8 cellular contexts compared by ENCODE assay signal in genomic region chr4:101349346-101350064, GRCh38. TPM values are rescaled to one million over a fixed set of nuclear protein-coding genes. Genes with fewer than 3 reads are reported as not detected.
DNase-seq lines count a peak whose midpoint lies in the region; ATAC-seq, FAIRE-seq and TF ChIP-seq lines count a peak whose summit lies in the region.

No MANE protein-coding gene starts in this region.

- no peaks in the 10 kb centered on the region for H3K79me1 ChIP-seq in H9 (ENCODE audit: insufficient read depth, low read depth, low read length, poor library complexity, severe bottlenecking)

- no peak overlapping the region for H3K9ac ChIP-seq in astrocyte (ENCODE audit: low read length)
- H3K9ac ChIP-seq in H9 (ENCODE audit: extremely low read depth, insufficient read length, low read length) = no peak overlapping the region

- H3K4me1 ChIP-seq in right atrium auricular region = peaks cover 0 to 9% of the 10 kb centered on the region in 2 donors
- H3K4me1 ChIP-seq in astrocyte (ENCODE audit: insufficient read depth, low read length) = peaks cover 15% of the 10 kb centered on the region
- H3K4me1 ChIP-seq in H9 (ENCODE audit: insufficient read depth, low read length) = peaks cover 3% of the 10 kb centered on the region; the same call in 1 of the 2 replicates

- H3K56ac ChIP-seq in H9 (ENCODE audit: insufficient read length, low read depth, low read length) = no peak overlapping the region

- H3K9me3 Mint-ChIP-seq in astrocyte (ENCODE audit: unreplicated experiment) = no peaks in the 10 kb centered on the region
- no peaks in the 10 kb centered on the region; a peak in 2 of 5 replicates for H3K9me3 Mint-ChIP-seq in H9

- no peak overlapping the region for H3K23ac ChIP-seq in H9 (ENCODE audit: insufficient read length, low read depth, low read length)

- no peaks in the 10 kb centered on the region for H3K36me3 ChIP-seq in right atrium auricular region
- no peaks in the 10 kb centered on the region for H3K36me3 ChIP-seq in astrocyte (ENCODE audit: insufficient read depth, low read length)

- peak overlapping the region; percentile 96 for H3K4me3 Mint-ChIP-seq in astrocyte (ENCODE audit: unreplicated experiment)
- H3K4me3 Mint-ChIP-seq in H9 = no peak overlapping the region; a peak in 1 of 5 replicates

- peaks cover 3% of the 10 kb centered on the region for H3K36me3 Mint-ChIP-seq in astrocyte (ENCODE audit: low read depth, unreplicated experiment)
- peaks cover 0 to 1% (median 0%) of the 10 kb centered on the region in 3 experiments; a peak in 2 of 7 replicates for H3K36me3 Mint-ChIP-seq in H9 (ENCODE audit: insufficient read depth in 1 of 3, low read depth in 3 of 3)

- peaks cover 13% of the 10 kb centered on the region for H3K4me1 Mint-ChIP-seq in astrocyte (ENCODE audit: low read depth, unreplicated experiment)
- peaks cover 11 to 14% of the 10 kb centered on the region in 2 experiments for H3K4me1 Mint-ChIP-seq in H9

- H4K91ac ChIP-seq in H9 (ENCODE audit: insufficient read length, low read depth, low read length) = no peak overlapping the region

- intact Hi-C loops in Right ventricle myocardium superior (cut with DNase I) = loop anchor here (5.0 kb wide), 1 partner anchor 162 kb away; no protein-coding TSS in a partner anchor

- peak overlapping the region; percentile 97 for H3K4me2 ChIP-seq in astrocyte (ENCODE audit: low read length)
- no peak overlapping the region for H3K4me2 ChIP-seq in H9 (ENCODE audit: insufficient read depth, insufficient read length, low read length)

- peaks cover 12% of the 10 kb centered on the region for H3K23me2 ChIP-seq in H9 (ENCODE audit: insufficient read length, low read depth, low read length, poor library complexity, severe bottlenecking)

- no peak overlapping the region for H3K14ac ChIP-seq in H9 (ENCODE audit: insufficient read depth, low read length)

- ATAC-seq in Right ventricle myocardium superior (ENCODE audit: poor library complexity) (no peak), HG02678 (IDR thresholded peaks at IDR 0.05; ENCODE audit: unreplicated experiment) (no peak)

- H3K27me3 ChIP-seq in right atrium auricular region (no peaks in the 10 kb centered on the region), astrocyte (ENCODE audit: insufficient read depth, low read length) (no peaks in the 10 kb centered on the region), H9 (ENCODE audit: insufficient read depth, low read length) (no peaks in the 10 kb centered on the region)

- no peak overlapping the region for H2BK15ac ChIP-seq in H9 (ENCODE audit: low read depth, low read length)

- H4K5ac ChIP-seq in H9 (ENCODE audit: insufficient read length, low read depth, low read length) = no peak overlapping the region

- H4K8ac ChIP-seq in H9 (replicated peaks; ENCODE audit: insufficient read length, low read depth, low read length) = no peak overlapping the region

- no peak for FAIRE-seq in astrocyte (lab: Jason Lieb, UNC)

- H4K20me1 ChIP-seq in astrocyte (ENCODE audit: insufficient read depth, low read length) = peaks cover 13% of the 10 kb centered on the region
- H4K20me1 ChIP-seq in H9 (ENCODE audit: control insufficient read depth, insufficient read depth, insufficient read length) = no peaks in the 10 kb centered on the region

- no peaks in the 10 kb centered on the region for H3K9me3 ChIP-seq in right atrium auricular region
- H3K9me3 ChIP-seq in astrocyte (ENCODE audit: insufficient read depth, low read depth, low read length) = no peaks in the 10 kb centered on the region
- H3K9me3 ChIP-seq in H9 (ENCODE audit: control insufficient read depth, low read depth, low read length) = no peaks in the 10 kb centered on the region

- no peak overlapping the region for H2BK5ac ChIP-seq in H9 (ENCODE audit: insufficient read length, low read length)

- peak overlapping the region; percentile 95 for H3K27ac Mint-ChIP-seq in astrocyte (ENCODE audit: unreplicated experiment)
- H3K27ac Mint-ChIP-seq in H9 = no peak overlapping the region

- H3K27ac ChIP-seq in right atrium auricular region = no peak overlapping the region
- no peak overlapping the region for H3K27ac ChIP-seq in astrocyte (ENCODE audit: low read depth, low read length)
- H3K27ac ChIP-seq in H9 (ENCODE audit: insufficient read length, low read depth, low read length) = no peak overlapping the region

- no peak overlapping the region for H2BK12ac ChIP-seq in H9 (ENCODE audit: insufficient read length, low read depth, low read length)

- H2AFZ ChIP-seq in astrocyte (ENCODE audit: low read depth, low read length) (no peak overlapping the region), H9 (ENCODE audit: low read length) (no peak overlapping the region)

- no peak overlapping the region for H2BK120ac ChIP-seq in H9 (ENCODE audit: low read depth, low read length, poor library complexity, severe bottlenecking)

- DNase-seq in Right ventricle myocardium superior (peak; percentile 73), right atrium auricular region (ENCODE audit: low spot score) (no peak), astrocyte (ENCODE audit: low read depth) (peak; percentile 44), medulla oblongata (ENCODE audit: extremely low spot score) (peak; percentile 47), H9 (no peak), NCI-H146 treated with DMSO at 0.1 percent for 48 hours (lab: John Stamatoyannopoulos, UW; ENCODE audit: unreplicated experiment) (no peak), SIG-M5 treated with dmso at 0.1 percent for 504 hours (lab: John Stamatoyannopoulos, UW; ENCODE audit: unreplicated experiment) (no peak)

- H3K4me3 ChIP-seq in right atrium auricular region (no peak overlapping the region), astrocyte (ENCODE audit: insufficient read depth, low read depth, low read length) (no peak overlapping the region)

- no peaks in the 10 kb centered on the region for H3K27me3 Mint-ChIP-seq in astrocyte (ENCODE audit: low read depth, unreplicated experiment)
- peaks cover 35% of the 10 kb centered on the region for H3K27me3 Mint-ChIP-seq in H9 (ENCODE audit: low read depth)

- H3K79me2 ChIP-seq in astrocyte (ENCODE audit: insufficient read depth, low read length) (peaks cover 17% of the 10 kb centered on the region), H9 (ENCODE audit: insufficient read depth, low read length) (peaks cover 5% of the 10 kb centered on the region; the same call in 1 of the 2 replicates)

- H2AK5ac ChIP-seq in H9 (ENCODE audit: insufficient read length, low read length) = no peak overlapping the region

- H3K4ac ChIP-seq in H9 (ENCODE audit: low read depth, low read length) = no peak overlapping the region

- no peak overlapping the region for H3T11ph ChIP-seq in H9 (ENCODE audit: low read length)

- H3K18ac ChIP-seq in H9 (ENCODE audit: insufficient read length, low read depth, low read length) = no peak overlapping the region

- WGBS in H9 (ENCODE audit: extremely low coverage, insufficient read length, low lambda C conversion rate) = no CpG with 5 or more reads among the region's 4 CpGs

- H2BK20ac ChIP-seq in H9 (ENCODE audit: low read depth, low read length, poor library complexity, severe bottlenecking) = no peak overlapping the region

- TF ChIP-seq CTCF in right atrium auricular region (IDR thresholded peaks at IDR 0.05) (no peak), astrocyte (IDR thresholded peaks at IDR 0.05; ENCODE audit: insufficient read depth, low read depth, low read length) (no peak), H9 (conservative IDR thresholded peaks at IDR 0.05) (no peak)

RNA-seq across cellular contexts. Expression of gene PPP3CA, which starts 2.2 kb away (rescaled TPM):
- total RNA-seq in Right ventricle myocardium superior (20.5 TPM), right atrium auricular region (10 to 100 TPM; 11.2 to 15.7 TPM), astrocyte (101 and 103 TPM in 2 replicates), H9 (2021) (15.5 and 16.8 TPM in 2 replicates)

Comparison
In these comparisons a context has a peak if more than half of its experiments do, and no peak if none do; other contexts are left out.
1. DNase-seq: peak in Right ventricle myocardium superior (single experiment), astrocyte (single experiment) and medulla oblongata (single experiment); none in right atrium auricular region (single experiment), H9 (single experiment), NCI-H146 treated with DMSO at 0.1 percent for 48 hours (single experiment) and SIG-M5 treated with dmso at 0.1 percent for 504 hours (single experiment).